24 cellular contexts compared by ENCODE assay signal in genomic region chrX:108087792-108088191, GRCh38. TPM values are rescaled to one million over a fixed set of nuclear protein-coding genes. Genes with fewer than 3 reads are reported as not detected.
A peak's percentile ranks its signal among the peaks of the same experiment; 100 is the strongest.
DNase-seq lines count a peak whose midpoint lies in the region; ATAC-seq, FAIRE-seq and TF ChIP-seq lines count a peak whose summit lies in the region.
"Had no signal": no experiment of that assay in that cellular context is flagged by ENCODE, and none has a peak within 500 bp of the region (broad histone marks: within the 10 kb centered on the region; RNA-seq: fewer than 3 reads in every experiment).

No MANE protein-coding gene starts in this region.

- WGBS in K562 (ENCODE audit: insufficient coverage, low coverage, missing lambda C conversion rate): 88% methylated on average over 5 of the region's 6 CpGs

- no peaks in the 10 kb centered on the region for H3K9me3 ChIP-seq in K562 (replicated peaks; ENCODE audit: control insufficient read depth, insufficient read depth, low read depth, low read length)
- H3K9me3 ChIP-seq: A549; BE2C; BLaER1 treated with 17β-estradiol and CSF1 and Interleukin-3, amounts not matched to agents 10 nM and 100 nM had no signal

- in situ Hi-C loops in K562 (cut with MboI): no loop called here

- peaks cover 44% of the 10 kb centered on the region for H3K79me2 ChIP-seq in K562 (ENCODE audit: control insufficient read depth, insufficient read depth, low read length)

- no TSS peak for BruUV-seq in K562 (replicated peaks; lab: Mats Ljungman, UMichigan)

- peak overlapping the region in 2 of 3 experiments; percentile 10 to 12 for H3K4me3 Mint-ChIP-seq in nephron
- H3K4me3 Mint-ChIP-seq: CD14-positive monocyte; CD4-positive, alpha-beta T cell had no signal

- POLR2A ChIA-PET in K562 (lab: Yijun Ruan, JAX): no interaction called here

- no peak for ATAC-seq in K562
- ATAC-seq: A549, GM12878 had no signal

- H3K4me3 ChIP-seq in K562: no peak overlapping the region
- H3K4me3 ChIP-seq: A549; BLaER1 treated with 17β-estradiol and CSF1 and Interleukin-3, amounts not matched to agents 10 nM and 100 nM; GM12878 had no signal

- peaks cover 36% of the 10 kb centered on the region; the same call in 2 of the 3 replicates for H3K36me3 ChIP-seq in K562 (ENCODE audit: control insufficient read depth, insufficient read depth, low read length)
- H3K36me3 ChIP-seq: BE2C had no signal

- no peaks in the 10 kb centered on the region for H3K9me3 Mint-ChIP-seq in nephron
- H3K9me3 Mint-ChIP-seq: CD14-positive monocyte; CD4-positive, alpha-beta T cell; CD8-positive, alpha-beta memory T cell had no signal

- DNase-seq in GM19239 (ENCODE audit: insufficient read length, low spot score): no peak
- no peak for DNase-seq in K562 (ENCODE audit: extremely low read depth in 1 of 4, low spot score in 3 of 4)
- DNase-seq in erythroblast (lab: John Stamatoyannopoulos, UW): peak; percentile 10 to 41
- DNase-seq in HuH-7.5 (ENCODE audit: low spot score): no peak
- no peak for DNase-seq in GM19238 (ENCODE audit: insufficient read length, low spot score)
- DNase-seq in NCI-H146 treated with DMSO at 0.1 percent for 48 hours (lab: John Stamatoyannopoulos, UW; ENCODE audit: unreplicated experiment): no peak
- DNase-seq: 8988T; ACHN; AML-193; BE2C; CD4-positive, alpha-beta T cell; CD8-positive, alpha-beta memory T cell; DMS 273 treated with DMSO at 0.1 percent for 48 hours; DMS79; GDM1; GOT3; HCEC 1CT had no signal

- TF ChIP-seq RAD21 in K562 (CRISPR knock-in tag; conservative IDR thresholded peaks at IDR 0.05 in 1 of 2, IDR thresholded peaks at IDR 0.05 in 1 of 2): no peak

- no peaks in the 10 kb centered on the region for H3K27me3 ChIP-seq in K562 (ENCODE audit: control insufficient read depth in 2 of 2, insufficient read depth in 2 of 2, low read length in 2 of 2)
- H3K27me3 ChIP-seq: BE2C had no signal

- peaks cover 0 to 8% of the 10 kb centered on the region in 2 experiments; a peak in 2 of 5 replicates for H3K4me1 ChIP-seq in K562 (replicated peaks in 1 of 2; ENCODE audit: control insufficient read depth in 2 of 2, insufficient read depth in 2 of 2, low read length in 2 of 2)
- H3K4me1 ChIP-seq: BE2C had no signal

- no peak for TF ChIP-seq EP300 in K562 (IDR thresholded peaks at IDR 0.05; ENCODE audit: low read length)

- H3K27ac Mint-ChIP-seq in nephron: no peak overlapping the region
- H3K27ac Mint-ChIP-seq: CD4-positive, alpha-beta T cell had no signal

- TF ChIP-seq POLR2A in K562 (conservative IDR thresholded peaks at IDR 0.05) (no peak), erythroblast (IDR thresholded peaks at IDR 0.05; ENCODE audit: low read length) (no peak)

- H3K27me3 Mint-ChIP-seq in nephron (ENCODE audit: low read depth): no peaks in the 10 kb centered on the region
- H3K27me3 Mint-ChIP-seq: CD4-positive, alpha-beta T cell had no signal

- H3K36me3 Mint-ChIP-seq in nephron (ENCODE audit: low read depth): peaks cover 24% of the 10 kb centered on the region

- TF ChIP-seq CTCF in K562 (IDR thresholded peaks at IDR 0.05 in 2 of 3, conservative IDR thresholded peaks at IDR 0.05 in 1 of 3; ENCODE audit: insufficient read depth in 2 of 3, low read depth in 1 of 3, low read length in 3 of 3) (no peak), nephron (IDR thresholded peaks at IDR 0.05; ENCODE audit: unreplicated experiment in 3 of 3) (no peak)

- CTCF ChIA-PET in K562 (lab: Yijun Ruan, JAX; ENCODE audit: low intra/inter-chr PET ratio): no interaction called here

- H2AFZ ChIP-seq in K562 (ENCODE audit: low read depth, low read length): no peak overlapping the region

- intact Hi-C loops in K562 (cut with micrococcal nuclease): no loop called here

- no peak overlapping the region for H3K9ac ChIP-seq in K562 (ENCODE audit: insufficient read depth in 1 of 2, low read depth in 2 of 2, low read length in 2 of 2)
- H3K9ac ChIP-seq: BLaER1 treated with 17β-estradiol and CSF1 and Interleukin-3, amounts not matched to agents 10 nM and 100 nM had no signal

- H3K4me1 Mint-ChIP-seq in nephron: peaks cover 14% of the 10 kb centered on the region

- peak; percentile 67 for FAIRE-seq in GM19239 (lab: Jason Lieb, UNC)
- FAIRE-seq in K562 (lab: Jason Lieb, UNC): no peak
- FAIRE-seq: D721Med, GM12878, H54 had no signal

- no peak overlapping the region; the same call in 2 of the 3 replicates for H3K27ac ChIP-seq in K562 (ENCODE audit: extremely low read depth, low read depth, low read length)
- H3K27ac ChIP-seq: A549; BLaER1 treated with 17β-estradiol and CSF1 and Interleukin-3, amounts not matched to agents 10 nM and 100 nM had no signal

- no peaks in the 10 kb centered on the region for H3K9me1 ChIP-seq in K562 (ENCODE audit: control insufficient read depth, insufficient read depth, low read length)

- H3K4me2 ChIP-seq in K562 (ENCODE audit: insufficient read depth, low read length): no peak overlapping the region
- H3K4me2 ChIP-seq: BLaER1 treated with 17β-estradiol and CSF1 and Interleukin-3, amounts not matched to agents 10 nM and 100 nM had no signal

- H4K20me1 ChIP-seq in K562 (replicated peaks; ENCODE audit: control insufficient read depth, insufficient read depth, low read length): no peaks in the 10 kb centered on the region
- H4K20me1 ChIP-seq: BLaER1 treated with 17β-estradiol and CSF1 and Interleukin-3, amounts not matched to agents 10 nM and 100 nM had no signal

TF ChIP-seq in K562, 482 proteins besides CTCF, POLR2A, EP300 and RAD21 (continues in another document):
- TF ChIP-seq ESRRB (CRISPR knock-in tag; IDR thresholded peaks at IDR 0.05; ENCODE audit: borderline replicate concordance): no peak

RNA-seq across cellular contexts. Expression of gene PSMD10, which starts 3.5 kb away (rescaled TPM):
- 10.0 and 18.6 TPM in 2 replicates for total RNA-seq in K562 (2011; cell fraction: chromatin; rRNA removed; ENCODE audit: low replicate concordance)
- total RNA-seq in K562 (2011; cell fraction: nucleolus; rRNA removed): 7.9 and 9.2 TPM in 2 replicates
- 18.0 and 19.0 TPM in 2 replicates for total RNA-seq in K562 (2011; cell fraction: nucleoplasm; rRNA removed)
- total RNA-seq in K562 (2014; rRNA removed): 43.3 and 47.8 TPM in 2 replicates
- 70.4 and 76.0 TPM in 2 replicates for total RNA-seq in K562 (2014; rRNA removed; fragmentation: Illumina TruSeq; extraction: Trizol)
- 47.0 and 50.6 TPM in 2 replicates for total RNA-seq in K562 (2015; rRNA removed; fragmentation: Illumina TruSeq; extraction: Trizol)
- total RNA-seq in K562 (2021): 55.2 and 58.0 TPM in 2 replicates
- 110 and 113 TPM in 2 replicates for polyA plus RNA-seq in K562 (2011; rRNA removed)
- 41.3 and 101 TPM in 2 replicates for polyA plus RNA-seq in K562 (2011; cell fraction: cytosol; rRNA removed)
- polyA plus RNA-seq in K562 (2011; cell fraction: nucleus; rRNA removed): 13.8 and 33.1 TPM in 2 replicates
- 77.5 and 80.6 TPM in 2 replicates for polyA plus RNA-seq in K562 (2012)
- polyA plus RNA-seq in K562 (2014; fragmentation: Illumina TruSeq; extraction: Trizol): 58.4 and 71.9 TPM in 2 replicates
- polyA plus RNA-seq in K562 (2014; fragmentation: Nextera tagmentation; extraction: Ambion mirVana): 100 to 1,000 TPM; 154 to 163 TPM
- 61.3 and 69.8 TPM in 2 replicates for polyA plus RNA-seq in K562 (2014; rRNA removed)
- polyA minus RNA-seq in K562 (2011; rRNA and poly(A)+ RNA removed): 64.9 and 76.6 TPM in 2 replicates
- polyA minus RNA-seq in K562 (2011; cell fraction: cytosol; rRNA and poly(A)+ RNA removed): 16.5 and 22.9 TPM in 2 replicates
- 8.3 and 15.1 TPM in 2 replicates for polyA minus RNA-seq in K562 (2011; cell fraction: nucleus; rRNA and poly(A)+ RNA removed)

RNA-seq across cellular contexts. Expression of gene ATG4A, which starts 3.8 kb away (rescaled TPM):
- total RNA-seq in K562 (2011; cell fraction: chromatin; rRNA removed; ENCODE audit: low replicate concordance): 3.5 and 9.5 TPM in 2 replicates
- 2.0 and 3.3 TPM in 2 replicates for total RNA-seq in K562 (2011; cell fraction: nucleolus; rRNA removed)
- total RNA-seq in K562 (2011; cell fraction: nucleoplasm; rRNA removed): 4.2 and 5.1 TPM in 2 replicates
- total RNA-seq in K562 (2014; rRNA removed) (7.3 and 7.5 TPM in 2 replicates), K562 (2014; rRNA removed; fragmentation: Illumina TruSeq; extraction: Trizol) (16.6 and 17.9 TPM in 2 replicates), K562 (2015; rRNA removed; fragmentation: Illumina TruSeq; extraction: Trizol) (12.2 and 12.3 TPM in 2 replicates), K562 (2021) (12.1 and 12.3 TPM in 2 replicates)
- polyA plus RNA-seq in K562 (2011; rRNA removed) (13.9 and 20.4 TPM in 2 replicates), K562 (2014; fragmentation: Illumina TruSeq; extraction: Trizol) (19.8 and 23.9 TPM in 2 replicates), K562 (2014; fragmentation: Nextera tagmentation; extraction: Ambion mirVana) (10 to 100 TPM; 16.9 to 24.5 TPM), K562 (2014; rRNA removed) (11.1 and 12.4 TPM in 2 replicates)
- polyA plus RNA-seq in K562 (2011; cell fraction: cytosol; rRNA removed): 5.9 and 10.5 TPM in 2 replicates
- polyA plus RNA-seq in K562 (2011; cell fraction: nucleus; rRNA removed): 6.9 and 10.8 TPM in 2 replicates
- polyA plus RNA-seq in K562 (2012): 10.2 and 17.4 TPM in 2 replicates
- 13.7 and 14.4 TPM in 2 replicates for polyA minus RNA-seq in K562 (2011; rRNA and poly(A)+ RNA removed)
- polyA minus RNA-seq in K562 (2011; cell fraction: cytosol; rRNA and poly(A)+ RNA removed): 2.4 and 7.4 TPM in 2 replicates
- polyA minus RNA-seq in K562 (2011; cell fraction: nucleus; rRNA and poly(A)+ RNA removed): 3.6 and 6.2 TPM in 2 replicates

RNA-seq across cellular contexts. Expression of gene VSIG1, which starts 42.9 kb away (rescaled TPM):
- total RNA-seq in K562 (2011; cell fraction: chromatin; rRNA removed; ENCODE audit: low replicate concordance): not detected in 2 replicates
- not detected in 2 replicates for total RNA-seq in K562 (2011; cell fraction: nucleolus; rRNA removed)
- not detected in 2 replicates for total RNA-seq in K562 (2011; cell fraction: nucleoplasm; rRNA removed)
- not detected in 2 replicates for total RNA-seq in K562 (2014; rRNA removed)
- total RNA-seq in K562 (2014; rRNA removed; fragmentation: Illumina TruSeq; extraction: Trizol): not detected in 2 replicates
- total RNA-seq in K562 (2015; rRNA removed; fragmentation: Illumina TruSeq; extraction: Trizol): not detected in 2 replicates
- not detected in 2 replicates for total RNA-seq in K562 (2021)
- polyA plus RNA-seq in K562 (2011; rRNA removed): not detected in 2 replicates
- polyA plus RNA-seq in K562 (2011; cell fraction: cytosol; rRNA removed): not detected in 2 replicates
- not detected in 2 replicates for polyA plus RNA-seq in K562 (2011; cell fraction: nucleus; rRNA removed)
- not detected in 2 replicates for polyA plus RNA-seq in K562 (2012)
- not detected in 2 replicates for polyA plus RNA-seq in K562 (2014; fragmentation: Illumina TruSeq; extraction: Trizol)
- not detected for polyA plus RNA-seq in K562 (2014; fragmentation: Nextera tagmentation; extraction: Ambion mirVana)
- not detected in 2 replicates for polyA plus RNA-seq in K562 (2014; rRNA removed)
- polyA minus RNA-seq in K562 (2011; rRNA and poly(A)+ RNA removed): not detected in 2 replicates
- not detected in 2 replicates for polyA minus RNA-seq in K562 (2011; cell fraction: cytosol; rRNA and poly(A)+ RNA removed)
- not detected in 2 replicates for polyA minus RNA-seq in K562 (2011; cell fraction: nucleus; rRNA and poly(A)+ RNA removed)
- total RNA-seq: GM12878 had no signal
- polyA plus RNA-seq: CD14-positive monocyte had no signal

Comparison
In these comparisons a context has a peak if more than half of its experiments do, and no peak if none do; other contexts are left out.
1. DNase-seq: peak in erythroblast (2 of 2); none in GM19239 (single experiment), K562 (0 of 4), HuH-7.5 (single experiment), GM19238 (single experiment) and NCI-H146 treated with DMSO at 0.1 percent for 48 hours (single experiment).